22 cellular contexts compared by ENCODE assay signal in the genomic region with DNA sequence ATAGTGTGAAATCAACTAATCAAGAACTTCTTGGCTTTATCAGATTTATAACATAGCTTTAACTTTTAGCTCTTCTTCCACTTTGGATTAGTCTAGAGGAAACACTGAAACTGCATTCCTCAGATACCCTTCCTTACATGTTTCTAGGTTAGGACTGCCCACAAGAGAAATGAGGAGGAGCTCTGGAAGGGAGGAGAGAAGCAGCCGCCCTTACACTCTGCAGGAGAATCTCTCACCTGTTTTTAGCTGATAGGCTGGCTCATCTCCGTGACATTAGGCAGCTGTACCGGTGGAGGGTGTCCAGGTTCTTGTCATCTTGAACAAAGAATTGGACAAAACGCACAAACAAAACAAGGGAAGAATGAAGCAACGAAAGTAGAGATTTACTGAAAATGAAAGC.
"Had no signal": no experiment of that assay in that cellular context is flagged by ENCODE, and none has a peak within 500 bp of the region (broad histone marks: within the 10 kb centered on the region; RNA-seq: fewer than 3 reads in every experiment).

No MANE protein-coding gene starts in this region.

- H3K27ac Mint-ChIP-seq: activated B cell treated with CpG ODN at 0.5 μM for 24 hours; activated CD4-positive, alpha-beta T cell treated with anti-CD3 and anti-CD28 coated beads, Interleukin-2, amount 10 ng/mL, durations not matched to agents 24 days and 14 days; activated CD8-positive, alpha-beta T cell treated with anti-CD3 and anti-CD28 coated beads, Interleukin-2, amount 10 ng/mL, durations not matched to agents 7 days and 5 days; naive thymus-derived CD4-positive, alpha-beta T cell; stimulated activated memory B cell treated with anti-CD40 and anti-IgM and Interleukin-4, amounts not matched to agents 10 μg/mL and 1 μg/mL and 100 μg/mL, for 72 hours had no signal

- H3K36me3 Mint-ChIP-seq: activated naive CD4-positive, alpha-beta T cell treated with anti-CD3 and anti-CD28 coated beads, Interleukin-2, amount 50 U/mL, for 72 hours; naive thymus-derived CD4-positive, alpha-beta T cell; stimulated activated memory B cell treated with anti-CD40 and anti-IgM and Interleukin-4, amounts not matched to agents 10 μg/mL and 1 μg/mL and 100 μg/mL, for 72 hours had no signal

- DNase-seq: activated B cell treated with CpG ODN at 0.5 μM for 24 hours; activated CD4-positive, alpha-beta T cell treated with anti-CD3 and anti-CD28 coated beads, Interleukin-2, amount 10 ng/mL, durations not matched to agents 24 days and 14 days; activated CD8-positive, alpha-beta memory T cell treated with anti-CD3 and anti-CD28 coated beads, Interleukin-2, amount 50 U/mL, for 4 hours; activated CD8-positive, alpha-beta T cell treated with anti-CD3 and anti-CD28 coated beads, Interleukin-2, amount 10 ng/mL, durations not matched to agents 7 days and 5 days; activated effector memory CD4-positive, alpha-beta T cell treated with anti-CD3 and anti-CD28 coated beads, Interleukin-2, amount 50 U/mL, for 16 hours; activated T-cell treated with anti-CD3 and anti-CD28 coated beads, Interleukin-2, amount 50 U/mL, for 48 hours; amniotic stem cell; body of pancreas; caudate nucleus; colonic mucosa; left lung; mammary epithelial cell; naive thymus-derived CD4-positive, alpha-beta T cell; pancreas; stimulated activated CD4-positive, alpha-beta T cell treated with anti-CD3 and anti-CD28 coated beads, Interleukin-2, amount 100 ng/mL, for 24 hours; substantia nigra; uterus had no signal

- H3K27me3 ChIP-seq: body of pancreas, colonic mucosa, esophagus muscularis mucosa, left lung, pancreas, tibial nerve, uterus had no signal

- ATAC-seq: activated CD8-positive, alpha-beta T cell treated with anti-CD3 and anti-CD28 coated beads, Interleukin-2, amount 10 ng/mL, durations not matched to agents 7 days and 5 days; activated naive CD4-positive, alpha-beta T cell treated with anti-CD3 and anti-CD28 coated beads, Interleukin-2, amount 50 U/mL, for 72 hours; body of pancreas; left lung; naive thymus-derived CD4-positive, alpha-beta T cell; stimulated activated memory B cell treated with anti-CD40 and anti-IgM and Interleukin-4, amounts not matched to agents 10 μg/mL and 1 μg/mL and 100 μg/mL, for 72 hours had no signal

- FAIRE-seq: keratinocyte, pancreas had no signal

- H3K4me3 ChIP-seq: body of pancreas, colonic mucosa, esophagus muscularis mucosa, left lung, pancreas, tibial nerve, uterus had no signal

- H3K9me3 Mint-ChIP-seq: activated CD4-positive, alpha-beta T cell treated with anti-CD3 and anti-CD28 coated beads, Interleukin-2, amount 10 ng/mL, durations not matched to agents 24 days and 14 days had no signal

- H3K4me1 ChIP-seq: body of pancreas, colonic mucosa, esophagus muscularis mucosa, left lung, pancreas, tibial nerve, uterus had no signal

- H3K4me1 Mint-ChIP-seq: activated B cell treated with CpG ODN at 0.5 μM for 24 hours; activated CD4-positive, alpha-beta T cell treated with anti-CD3 and anti-CD28 coated beads, Interleukin-2, amount 10 ng/mL, durations not matched to agents 24 days and 14 days; naive thymus-derived CD4-positive, alpha-beta T cell; stimulated activated memory B cell treated with anti-CD40 and anti-IgM and Interleukin-4, amounts not matched to agents 10 μg/mL and 1 μg/mL and 100 μg/mL, for 72 hours had no signal

- H3K4me3 Mint-ChIP-seq: activated B cell treated with CpG ODN at 0.5 μM for 24 hours; activated CD4-positive, alpha-beta T cell treated with anti-CD3 and anti-CD28 coated beads, Interleukin-2, amount 10 ng/mL, durations not matched to agents 24 days and 14 days; activated CD8-positive, alpha-beta T cell treated with anti-CD3 and anti-CD28 coated beads, Interleukin-2, amount 10 ng/mL, durations not matched to agents 7 days and 5 days; naive thymus-derived CD4-positive, alpha-beta T cell; stimulated activated memory B cell treated with anti-CD40 and anti-IgM and Interleukin-4, amounts not matched to agents 10 μg/mL and 1 μg/mL and 100 μg/mL, for 72 hours had no signal

- H3K27me3 Mint-ChIP-seq: activated B cell treated with CpG ODN at 0.5 μM for 24 hours; activated CD4-positive, alpha-beta T cell treated with anti-CD3 and anti-CD28 coated beads, Interleukin-2, amount 10 ng/mL, durations not matched to agents 24 days and 14 days; naive thymus-derived CD4-positive, alpha-beta T cell; stimulated activated memory B cell treated with anti-CD40 and anti-IgM and Interleukin-4, amounts not matched to agents 10 μg/mL and 1 μg/mL and 100 μg/mL, for 72 hours had no signal

- H3K36me3 ChIP-seq: colonic mucosa, esophagus muscularis mucosa, left lung, pancreas, tibial nerve, uterus had no signal

- H3K9me3 ChIP-seq: body of pancreas, colonic mucosa, esophagus muscularis mucosa, pancreas, tibial nerve, uterus had no signal

- H3K27ac ChIP-seq: body of pancreas, colonic mucosa, esophagus muscularis mucosa, left lung, pancreas, tibial nerve, uterus had no signal
